ENCODE assay signal across 7 cellular contexts in the genomic region with DNA sequence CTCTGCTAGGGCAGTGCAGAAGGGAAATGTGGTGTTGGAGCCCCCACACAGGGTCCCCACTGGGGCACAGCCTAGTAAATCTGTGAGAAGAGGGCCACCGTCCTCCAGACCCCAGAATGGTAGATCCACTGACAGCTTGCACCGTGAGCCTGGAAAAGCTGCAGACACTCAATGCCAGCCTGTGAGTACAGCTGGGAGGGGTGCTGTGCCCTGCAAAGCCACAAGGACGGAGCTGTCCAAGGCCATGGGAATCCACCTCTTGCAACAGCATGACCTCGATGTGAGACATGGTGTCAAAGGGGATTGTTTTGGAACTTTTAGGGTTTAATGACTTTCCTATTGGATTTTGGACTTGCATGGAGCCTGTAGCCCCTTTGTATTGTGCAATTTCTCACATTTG.
DNase-seq lines count a peak whose midpoint lies in the region; ATAC-seq, FAIRE-seq and TF ChIP-seq lines count a peak whose summit lies in the region.
"Not testable (repeated sequence)": the region's sequence is repeated elsewhere in the genome, so short reads cannot be mapped to it uniquely, and the experiment has no call there.

No MANE protein-coding gene starts in this region.

- not testable (repeated sequence) for H3K9ac ChIP-seq in GM12878 (ENCODE audit: control insufficient read depth, insufficient read depth, low read length)

- peak; percentile 29 for ATAC-seq in HG03432 (IDR thresholded peaks at IDR 0.05; ENCODE audit: unreplicated experiment)
- ATAC-seq in GM12878, result peak; percentile 60

- H3K9me2 ChIP-seq in PC-9 (ENCODE audit: insufficient read depth), result not testable (repeated sequence)

- FAIRE-seq in GM12878 (lab: Jason Lieb, UNC), result not testable (repeated sequence)

- DNase-seq in NB4 (ENCODE audit: low read depth), result peak; percentile 1
- DNase-seq in PC-9; GM12878 (ENCODE audit: low read depth, low spot score): not testable (repeated sequence)
- DNase-seq in UCSD-AML1 (lab: John Stamatoyannopoulos, UW; ENCODE audit: unreplicated experiment), result peak; percentile 3
- DNase-seq in cardiac septum (ENCODE audit: low spot score), result peak; percentile 71
- peak; percentile 38 for DNase-seq in posterior vena cava (ENCODE audit: low spot score)

- H4K20me1 ChIP-seq in PC-9 (ENCODE audit: insufficient read depth); GM12878 (ENCODE audit: control insufficient read depth, insufficient read depth): not testable (repeated sequence)

- H3K4me3 ChIP-seq in NB4 (ENCODE audit: low read depth, low read length); PC-9; GM12878: not testable (repeated sequence)

- H3K4me1 ChIP-seq in PC-9 (replicated peaks; ENCODE audit: insufficient read depth); GM12878 (ENCODE audit: control insufficient read depth, insufficient read depth, low read length): not testable (repeated sequence)

- in situ Hi-C loops in GM12878 (cut with MboI), result not testable (repeated sequence)

- 0 out of 2 replicates have a peak overlapping the region, but pooled peaks have one; percentile 55 for H2AFZ ChIP-seq in PC-9
- not testable (repeated sequence) for H2AFZ ChIP-seq in GM12878 (ENCODE audit: control insufficient read depth, low read depth, low read length)

- RAD21 ChIA-PET in GM12878 (lab: Charles Lee; ENCODE audit: unreplicated experiment), result not testable (repeated sequence)

- 2% methylated on average over 4 of the region's 4 CpGs for WGBS in GM12878 (ENCODE audit: insufficient coverage, insufficient replicate concordance, low lambda C conversion rate, missing lambda C conversion rate)

- intact Hi-C loops in PC-9 (cut with micrococcal nuclease; ENCODE audit: unreplicated experiment); GM12878 (cut with micrococcal nuclease; ENCODE audit: unreplicated experiment); cardiac septum (cut with DNase I); posterior vena cava (cut with DNase I): not testable (repeated sequence)

- BruUV-seq in PC-9 (replicated peaks; lab: Mats Ljungman, UMichigan); GM12878 (replicated peaks; lab: Mats Ljungman, UMichigan): not testable (repeated sequence)

- not testable (repeated sequence) for TF ChIP-seq CTCF in NB4 (IDR thresholded peaks at IDR 0.05; ENCODE audit: low read depth, low read length); PC-9 (conservative IDR thresholded peaks at IDR 0.05); GM12878 (IDR thresholded peaks at IDR 0.05 in 2 of 3, conservative IDR thresholded peaks at IDR 0.05 in 1 of 3; ENCODE audit: control insufficient read depth in 2 of 3, extremely low read depth in 1 of 3, insufficient read depth in 1 of 3, low read depth in 3 of 3, low read length in 3 of 3)

- not testable (repeated sequence) for H3F3A ChIP-seq in PC-9 (ENCODE audit: insufficient read depth, low read depth)

- H3K27ac ChIP-seq in PC-9; GM12878 (ENCODE audit: control insufficient read depth, insufficient read depth): not testable (repeated sequence)

- CTCF ChIA-PET in PC-9 (lab: Charles Lee); GM12878 (lab: Yijun Ruan, JAX): not testable (repeated sequence)

- H3K79me2 ChIP-seq in PC-9 (ENCODE audit: low read depth); GM12878 (ENCODE audit: control insufficient read depth, insufficient read depth, low read length): not testable (repeated sequence)

- H3K36me3 ChIP-seq in PC-9 (ENCODE audit: low read depth); GM12878 (ENCODE audit: control insufficient read depth in 2 of 2, insufficient read depth in 2 of 2, low read length in 1 of 2): not testable (repeated sequence)

- H3K4me2 ChIP-seq in PC-9; GM12878 (ENCODE audit: control insufficient read depth, insufficient read depth): not testable (repeated sequence)

- not testable (repeated sequence) for H3K27me3 ChIP-seq in PC-9 (ENCODE audit: insufficient read depth, low read depth); GM12878 (replicated peaks in 1 of 2; ENCODE audit: control insufficient read depth in 2 of 2, insufficient read depth in 2 of 2, low read length in 1 of 2)

- not testable (repeated sequence) for TF ChIP-seq RAD21 in GM12878 (IDR thresholded peaks at IDR 0.05; ENCODE audit: insufficient read depth, low read depth, low read length)

- SMC1A ChIA-PET in GM12878 (lab: Charles Lee; ENCODE audit: uncharacterized antibody, unreplicated experiment), result not testable (repeated sequence)

- not testable (repeated sequence) for TF ChIP-seq EP300 in GM12878 (IDR thresholded peaks at IDR 0.05; ENCODE audit: borderline replicate concordance in 1 of 2, control insufficient read depth in 1 of 2, low read depth in 2 of 2, low read length in 2 of 2)

- H3K9me3 ChIP-seq in PC-9 (ENCODE audit: insufficient read depth, low read depth); GM12878 (replicated peaks; ENCODE audit: control insufficient read depth, insufficient read depth, low read length): not testable (repeated sequence)

- not testable (repeated sequence) for TF ChIP-seq POLR2A in NB4 (IDR thresholded peaks at IDR 0.05; ENCODE audit: extremely low read depth, insufficient read length); GM12878 (IDR thresholded peaks at IDR 0.05; ENCODE audit: low read depth, low read length)

- POLR2A ChIA-PET in PC-9 (lab: Charles Lee; ENCODE audit: unreplicated experiment); GM12878 (lab: Charles Lee): not testable (repeated sequence)
